ENCODE assay signal across 8 cellular contexts in the genomic region with DNA sequence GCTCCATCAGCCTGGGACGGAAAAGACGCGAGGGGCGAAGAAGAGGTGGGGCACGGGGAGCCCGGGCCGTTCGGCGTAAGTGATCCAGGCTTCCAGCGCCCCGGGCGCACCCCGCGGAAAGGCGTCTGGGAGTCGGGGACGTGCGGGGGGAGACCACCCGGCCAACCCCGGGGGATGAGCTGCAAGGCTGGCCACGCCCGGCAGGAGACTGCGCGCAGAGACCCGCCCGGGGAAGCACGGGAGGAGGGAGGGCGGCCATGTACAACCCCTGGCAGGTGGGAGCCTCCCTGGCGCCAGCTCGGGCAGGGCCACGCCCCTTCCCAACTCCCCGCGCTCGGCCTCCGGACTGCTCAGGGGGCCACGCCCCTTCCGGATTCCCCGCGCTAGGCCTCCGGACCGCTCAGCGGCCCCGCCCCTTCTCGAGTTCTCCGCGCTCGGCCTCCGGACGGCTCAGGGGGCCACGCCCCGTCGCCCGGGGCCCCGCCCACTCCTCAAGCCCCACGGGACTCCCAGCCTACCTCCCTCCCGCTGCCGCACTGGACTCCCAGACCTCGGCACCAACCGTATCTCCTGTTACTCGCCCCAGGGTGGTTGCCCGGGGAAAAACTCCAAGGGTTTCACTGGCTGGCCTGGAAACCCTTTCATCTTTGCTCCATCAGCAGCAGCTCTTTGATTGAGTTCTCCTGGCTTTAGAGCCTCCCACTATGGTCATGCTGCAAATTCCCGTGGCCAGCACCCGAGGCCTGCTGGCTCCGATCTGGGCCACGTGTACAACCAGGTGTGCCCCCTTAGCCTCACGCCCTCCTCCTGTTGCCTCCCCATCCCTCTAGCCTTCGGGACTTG.
DNase-seq lines count a peak whose midpoint lies in the region; ATAC-seq and TF ChIP-seq lines count a peak whose summit lies in the region.

No MANE protein-coding gene starts in this region.

- no peaks in the 10 kb centered on the region for H3K27me3 ChIP-seq in WERI-Rb-1 (ENCODE audit: insufficient read depth, low read depth, severe bottlenecking)
- no peaks in the 10 kb centered on the region for H3K27me3 ChIP-seq in breast epithelium
- no peaks in the 10 kb centered on the region for H3K27me3 ChIP-seq in iPS-20b (ENCODE audit: insufficient read depth, low read length)
- no peaks in the 10 kb centered on the region for H3K27me3 ChIP-seq in skeletal muscle satellite cell (ENCODE audit: control insufficient read depth, insufficient read depth, low read length)

- H3K4me1 ChIP-seq in breast epithelium, result no peaks in the 10 kb centered on the region
- no peaks in the 10 kb centered on the region; the same call in 1 of the 2 replicates for H3K4me1 ChIP-seq in iPS-20b (ENCODE audit: insufficient read depth, low read length)
- peaks cover 21% of the 10 kb centered on the region for H3K4me1 ChIP-seq in skeletal muscle satellite cell (ENCODE audit: control insufficient read depth, insufficient read depth, low read length)

- H3K9ac ChIP-seq in iPS-20b (ENCODE audit: low read depth, low read length) (peak overlapping the region; percentile 83; the same call in 1 of the 2 replicates), skeletal muscle satellite cell (ENCODE audit: low read depth, low read length) (peak overlapping the region; percentile 85)

- TF ChIP-seq CTCF in WERI-Rb-1 (IDR thresholded peaks at IDR 0.05; ENCODE audit: low read depth, low read length), result no peak
- peak in 1 of 3 donors; percentile 28 for TF ChIP-seq CTCF in breast epithelium (IDR thresholded peaks at IDR 0.05)

- H3K4me2 ChIP-seq in skeletal muscle satellite cell (ENCODE audit: low read length), result peak overlapping the region; percentile 96

- ATAC-seq in GM18508 (IDR thresholded peaks at IDR 0.05; ENCODE audit: insufficient read depth, unreplicated experiment) (peak; percentile 77), HG02973 (IDR thresholded peaks at IDR 0.05; ENCODE audit: unreplicated experiment) (peak; percentile 98)

- DNase-seq in NCI-H2081 (lab: John Stamatoyannopoulos, UW) (peak; percentile 85 to 92), WERI-Rb-1 (peak; percentile 94), breast epithelium (ENCODE audit: low spot score in 2 of 2) (peak; percentile 83 to 93), NCI-H1048 (lab: John Stamatoyannopoulos, UW) (no peak)

- H3K27ac ChIP-seq in WERI-Rb-1 (peak overlapping the region; percentile 91), breast epithelium (peak overlapping the region; percentile 75 to 92), iPS-20b (ENCODE audit: low read length) (peak overlapping the region; percentile 43)

- H3K36me3 ChIP-seq in WERI-Rb-1 (no peaks in the 10 kb centered on the region), breast epithelium (no peaks in the 10 kb centered on the region), iPS-20b (ENCODE audit: insufficient read depth, low read depth, low read length) (no peaks in the 10 kb centered on the region), skeletal muscle satellite cell (ENCODE audit: insufficient read depth, low read length) (no peaks in the 10 kb centered on the region)

- intact Hi-C loops in breast epithelium (cut with DNase I; ENCODE audit: low total_unique reads), result no loop called here

- H3K4me3 ChIP-seq in WERI-Rb-1 (ENCODE audit: low read depth, low read length) (peak overlapping the region; percentile 49), breast epithelium (peak overlapping the region; percentile 60 to 84 (median 76)), iPS-20b (ENCODE audit: low read length) (peak overlapping the region; percentile 92), skeletal muscle satellite cell (ENCODE audit: low read length) (peak overlapping the region; percentile 86)

- no peaks in the 10 kb centered on the region for H3K9me3 ChIP-seq in WERI-Rb-1 (ENCODE audit: severe bottlenecking)
- H3K9me3 ChIP-seq in breast epithelium, result no peaks in the 10 kb centered on the region
- no peaks in the 10 kb centered on the region for H3K9me3 ChIP-seq in iPS-20b (ENCODE audit: insufficient read depth, low read depth, low read length)
- H3K9me3 ChIP-seq in skeletal muscle satellite cell (replicated peaks; ENCODE audit: low read length), result no peaks in the 10 kb centered on the region

- TF ChIP-seq POLR2A in breast epithelium (IDR thresholded peaks at IDR 0.05), result peak; percentile 42
